Comparison of ENCODE assay signal across 12 cellular contexts in genomic region chr6:168179133-168179532, GRCh38.
"Had no signal": no experiment of that assay in that cellular context is flagged by ENCODE, and none has a peak within 500 bp of the region (broad histone marks: within the 10 kb centered on the region; RNA-seq: fewer than 3 reads in every experiment).

No MANE protein-coding gene starts in this region.

- DNase-seq: activated CD4-positive, alpha-beta T cell treated with anti-CD3 and anti-CD28 coated beads, Interleukin-2, amount 50 U/mL, for 4 hours; activated CD4-positive, CD25-positive, alpha-beta regulatory T cell treated with anti-CD3 and anti-CD28 coated beads, Interleukin-2, amount 50 U/mL, for 72 hours; activated naive CD4-positive, alpha-beta T cell; activated T-cell treated with anti-CD3 and anti-CD28 coated beads, Interleukin-2, amount 50 U/mL, for 72 hours; esophagus squamous epithelium; foreskin fibroblast; mesenchymal stem cell; nephron progenitor cell; small intestine; transverse colon had no signal

- H3K27ac Mint-ChIP-seq: activated T-cell treated with anti-CD3 and anti-CD28 coated beads, Interleukin-2, amount 50 U/mL, for 72 hours; nephron progenitor cell had no signal

- H3K4me3 Mint-ChIP-seq: activated T-cell treated with anti-CD3 and anti-CD28 coated beads, Interleukin-2, amount 50 U/mL, for 72 hours; nephron progenitor cell had no signal

- FAIRE-seq: islet of Langerhans, small intestine had no signal

- H3K9me3 Mint-ChIP-seq: activated T-cell treated with anti-CD3 and anti-CD28 coated beads, Interleukin-2, amount 50 U/mL, for 72 hours; nephron progenitor cell had no signal

- ATAC-seq: activated T-cell treated with anti-CD3 and anti-CD28 coated beads, Interleukin-2, amount 50 U/mL, for 72 hours; left lobe of liver had no signal
